Comparison of ENCODE assay signal across 1 cellular context in genomic region chr16:24838554-24839266, GRCh38.
TF ChIP-seq lines count a peak whose summit lies in the region.

No MANE protein-coding gene starts in this region.

TF ChIP-seq in HepG2, 621 proteins besides CTCF, POLR2A, EP300 and RAD21 (continued from another document):
- no peak for TF ChIP-seq ZNF12 (CRISPR knock-in tag; IDR thresholded peaks at IDR 0.05)
- peak; percentile 30; the same call in 1 of the 2 replicates for TF ChIP-seq NCOA2 (CRISPR knock-in tag; IDR thresholded peaks at IDR 0.05)
- 0 out of 2 replicates have a peak, but pooled peaks have one; percentile 31 for TF ChIP-seq ZNF331 (CRISPR knock-in tag; IDR thresholded peaks at IDR 0.05)
- 0 out of 2 replicates have a peak, but pooled peaks have one; percentile 39 for TF ChIP-seq PHF21A (CRISPR knock-in tag; IDR thresholded peaks at IDR 0.05)
- peak; percentile 60; the same call in 1 of the 2 replicates for TF ChIP-seq POGK (CRISPR knock-in tag; conservative IDR thresholded peaks at IDR 0.05)
- 0 out of 2 replicates have a peak, but pooled peaks have one; percentile 40 for TF ChIP-seq ATF3 (CRISPR knock-in tag; IDR thresholded peaks at IDR 0.05)
- peak; percentile 94 for TF ChIP-seq NFE2 (CRISPR knock-in tag; IDR thresholded peaks at IDR 0.05)
- 0 out of 2 replicates have a peak, but pooled peaks have one; percentile 17 for TF ChIP-seq KMT2A (CRISPR knock-in tag; IDR thresholded peaks at IDR 0.05)
- TF ChIP-seq STAG1 (CRISPR knock-in tag; IDR thresholded peaks at IDR 0.05), result peak; percentile 16; the same call in 1 of the 2 replicates
- peak; percentile 77; the same call in 1 of the 2 replicates for TF ChIP-seq GATAD2A (CRISPR knock-in tag; IDR thresholded peaks at IDR 0.05)
- TF ChIP-seq RBFOX2 (IDR thresholded peaks at IDR 0.05; ENCODE audit: low read depth, low read length), result 0 out of 2 replicates have a peak, but pooled peaks have one; percentile 18
- peak; percentile 38; the same call in 1 of the 2 replicates for TF ChIP-seq THAP11 (CRISPR knock-in tag; IDR thresholded peaks at IDR 0.05)
- peak; percentile 57; the same call in 1 of the 2 replicates for TF ChIP-seq ZNF335 (CRISPR knock-in tag; IDR thresholded peaks at IDR 0.05)
- peak; percentile 33; the same call in 1 of the 2 replicates for TF ChIP-seq ZNF501 (CRISPR knock-in tag; IDR thresholded peaks at IDR 0.05)
- 0 out of 2 replicates have a peak, but pooled peaks have one; percentile 26 for TF ChIP-seq RARA (CRISPR knock-in tag; IDR thresholded peaks at IDR 0.05)
- TF ChIP-seq ARID3A (IDR thresholded peaks at IDR 0.05; ENCODE audit: low read depth, low read length), result peak; percentile 14; the same call in 1 of the 2 replicates
- TF ChIP-seq YEATS4 (CRISPR knock-in tag; IDR thresholded peaks at IDR 0.05; ENCODE audit: borderline replicate concordance), result 0 out of 2 replicates have a peak, but pooled peaks have one; percentile 33
- TF ChIP-seq FOXA1 (IDR thresholded peaks at IDR 0.05), result no peak
- peak; percentile 83 for TF ChIP-seq FOXA1 (CRISPR knock-in tag; IDR thresholded peaks at IDR 0.05)
- TF ChIP-seq ELF3 (CRISPR knock-in tag; IDR thresholded peaks at IDR 0.05), result peak; percentile 62; the same call in 1 of the 2 replicates
- peak; percentile 49; the same call in 1 of the 2 replicates for TF ChIP-seq YEATS2 (CRISPR knock-in tag; IDR thresholded peaks at IDR 0.05; ENCODE audit: borderline replicate concordance)
- TF ChIP-seq DMAP1 (CRISPR knock-in tag; IDR thresholded peaks at IDR 0.05), result no peak
- 0 out of 2 replicates have a peak, but pooled peaks have one; percentile 15 for TF ChIP-seq ARHGAP35 (CRISPR knock-in tag; IDR thresholded peaks at IDR 0.05; ENCODE audit: borderline replicate concordance)
- peak; percentile 60; the same call in 1 of the 2 replicates for TF ChIP-seq SOX5 (CRISPR knock-in tag; IDR thresholded peaks at IDR 0.05; ENCODE audit: borderline replicate concordance)
- TF ChIP-seq ZNF329 (CRISPR knock-in tag; IDR thresholded peaks at IDR 0.05; ENCODE audit: low read depth), result no peak
- TF ChIP-seq MAFG (CRISPR knock-in tag; IDR thresholded peaks at IDR 0.05), result peak; percentile 90
- TF ChIP-seq SALL2 (CRISPR knock-in tag; IDR thresholded peaks at IDR 0.05), result 0 out of 2 replicates have a peak, but pooled peaks have one; percentile 16
- no peak for TF ChIP-seq ZNF678 (CRISPR knock-in tag; IDR thresholded peaks at IDR 0.05)
- TF ChIP-seq ZNF350 (CRISPR knock-in tag; IDR thresholded peaks at IDR 0.05; ENCODE audit: borderline replicate concordance, low read depth), result no peak
- TF ChIP-seq ZNF614 (CRISPR knock-in tag; IDR thresholded peaks at IDR 0.05; ENCODE audit: borderline replicate concordance), result no peak
- TF ChIP-seq RBM22 (optimal IDR thresholded peaks at IDR 0.05; ENCODE audit: low read length), result peak; percentile 33
- TF ChIP-seq MIXL1 (CRISPR knock-in tag; IDR thresholded peaks at IDR 0.05), result 0 out of 2 replicates have a peak, but pooled peaks have one; percentile 17
- TF ChIP-seq MLX (CRISPR knock-in tag; IDR thresholded peaks at IDR 0.05), result 0 out of 2 replicates have a peak, but pooled peaks have one; percentile 15
- peak; percentile 51 for TF ChIP-seq HOXA3 (CRISPR knock-in tag; IDR thresholded peaks at IDR 0.05)
- TF ChIP-seq BRCA1 (CRISPR knock-in tag; IDR thresholded peaks at IDR 0.05), result no peak
- TF ChIP-seq ZNF547 (CRISPR knock-in tag; IDR thresholded peaks at IDR 0.05), result peak; percentile 34; the same call in 1 of the 2 replicates
- peak; percentile 64 for TF ChIP-seq FOXA3 (CRISPR knock-in tag; IDR thresholded peaks at IDR 0.05)
- 0 out of 2 replicates have a peak, but pooled peaks have one; percentile 33 for TF ChIP-seq KAT8 (CRISPR knock-in tag; IDR thresholded peaks at IDR 0.05)
- no peak for TF ChIP-seq ZBTB42 (CRISPR knock-in tag; IDR thresholded peaks at IDR 0.05)
- peak; percentile 89 for TF ChIP-seq MAFF (IDR thresholded peaks at IDR 0.05; ENCODE audit: low read depth, low read length)
- peak; percentile 53; the same call in 1 of the 2 replicates for TF ChIP-seq HDAC2 (CRISPR knock-in tag; IDR thresholded peaks at IDR 0.05)
- TF ChIP-seq FOSL1 (CRISPR knock-in tag; IDR thresholded peaks at IDR 0.05; ENCODE audit: borderline replicate concordance), result no peak
- TF ChIP-seq JDP2 (CRISPR knock-in tag; IDR thresholded peaks at IDR 0.05; ENCODE audit: borderline replicate concordance), result no peak
- peak; percentile 58; the same call in 1 of the 2 replicates for TF ChIP-seq ZGPAT (CRISPR knock-in tag; IDR thresholded peaks at IDR 0.05)
- TF ChIP-seq PHF20 (CRISPR knock-in tag; IDR thresholded peaks at IDR 0.05), result no peak
- 0 out of 2 replicates have a peak, but pooled peaks have one; percentile 15 for TF ChIP-seq SMAD3 (CRISPR knock-in tag; IDR thresholded peaks at IDR 0.05)
- TF ChIP-seq CEBPG (CRISPR knock-in tag; IDR thresholded peaks at IDR 0.05), result peak; percentile 35; the same call in 1 of the 2 replicates
- TF ChIP-seq HNF4A (CRISPR knock-in tag; IDR thresholded peaks at IDR 0.05), result 0 out of 2 replicates have a peak, but pooled peaks have one; percentile 10
- 0 out of 2 replicates have a peak, but pooled peaks have one; percentile 53 for TF ChIP-seq ZNF891 (CRISPR knock-in tag; IDR thresholded peaks at IDR 0.05)
- TF ChIP-seq ZBTB38 (CRISPR knock-in tag; IDR thresholded peaks at IDR 0.05), result 0 out of 2 replicates have a peak, but pooled peaks have one; percentile 15
- TF ChIP-seq ZNF446 (CRISPR knock-in tag; IDR thresholded peaks at IDR 0.05), result no peak
- TF ChIP-seq ZNF251 (CRISPR knock-in tag; IDR thresholded peaks at IDR 0.05), result no peak
- TF ChIP-seq ZBTB7B (CRISPR knock-in tag; IDR thresholded peaks at IDR 0.05), result 0 out of 2 replicates have a peak, but pooled peaks have one; percentile 5
- TF ChIP-seq ZNF503 (CRISPR knock-in tag; IDR thresholded peaks at IDR 0.05), result no peak
- TF ChIP-seq SKIL (CRISPR knock-in tag; IDR thresholded peaks at IDR 0.05; ENCODE audit: borderline replicate concordance), result no peak
- TF ChIP-seq MBD4 (IDR thresholded peaks at IDR 0.05; ENCODE audit: borderline replicate concordance, low read length), result no peak
- 0 out of 2 replicates have a peak, but pooled peaks have one; percentile 78 for TF ChIP-seq ZFP90 (CRISPR knock-in tag; IDR thresholded peaks at IDR 0.05; ENCODE audit: borderline replicate concordance)
- TF ChIP-seq MED1 (CRISPR knock-in tag; IDR thresholded peaks at IDR 0.05), result peak; percentile 56; the same call in 1 of the 2 replicates
